ENCODE assay signal across 9 cellular contexts in the genomic region with DNA sequence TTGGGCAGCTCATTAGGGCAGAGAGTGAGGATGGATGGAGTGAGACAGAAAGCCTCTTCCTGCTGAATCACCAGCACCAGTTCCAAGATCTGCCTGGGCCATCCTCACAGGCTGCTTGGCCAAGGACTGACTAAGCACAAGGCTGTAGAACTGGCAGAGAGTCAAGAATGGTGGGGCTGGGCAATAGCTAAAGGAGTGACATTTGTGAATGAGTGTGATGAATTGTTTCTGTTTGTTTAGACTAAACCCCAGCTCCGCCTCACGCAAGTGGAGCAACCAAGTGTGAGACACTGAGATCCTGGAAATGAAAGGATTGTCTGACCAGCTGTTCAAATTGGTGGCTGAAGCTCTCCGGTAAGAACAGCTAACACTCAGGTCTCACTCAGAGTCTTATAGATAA. TPM values are rescaled to one million over a fixed set of nuclear protein-coding genes. Genes with fewer than 3 reads are reported as not detected.
DNase-seq lines count a peak whose midpoint lies in the region; ATAC-seq and TF ChIP-seq lines count a peak whose summit lies in the region.
"Had no signal": no experiment of that assay in that cellular context is flagged by ENCODE, and none has a peak within 500 bp of the region (broad histone marks: within the 10 kb centered on the region; RNA-seq: fewer than 3 reads in every experiment).

No MANE protein-coding gene starts in this region.

- no peaks in the 10 kb centered on the region for H3K36me3 Mint-ChIP-seq in MCF 10A (ENCODE audit: insufficient read depth, unreplicated experiment)
- H3K36me3 Mint-ChIP-seq in activated CD8-positive, alpha-beta memory T cell treated with anti-CD3 and anti-CD28 coated beads, Interleukin-2, amount 10 ng/mL, durations not matched to agents 7 days and 5 days: no peaks in the 10 kb centered on the region

- no peaks in the 10 kb centered on the region for H3K9me3 Mint-ChIP-seq in MCF 10A (ENCODE audit: unreplicated experiment)
- H3K9me3 Mint-ChIP-seq in activated CD8-positive, alpha-beta memory T cell treated with anti-CD3 and anti-CD28 coated beads, Interleukin-2, amount 10 ng/mL, durations not matched to agents 7 days and 5 days (ENCODE audit: low read depth): no peaks in the 10 kb centered on the region

- H3K27ac Mint-ChIP-seq in MCF 10A (ENCODE audit: low read depth, unreplicated experiment): peak overlapping the region; percentile 52
- H3K27ac Mint-ChIP-seq in activated CD8-positive, alpha-beta memory T cell treated with anti-CD3 and anti-CD28 coated beads, Interleukin-2, amount 10 ng/mL, durations not matched to agents 7 days and 5 days: no peak overlapping the region

- no peak overlapping the region for H3K4me3 ChIP-seq in AG09309 (ENCODE audit: control insufficient read depth, low read depth, low read length)

- peak overlapping the region; percentile 10 for H3K4me3 Mint-ChIP-seq in MCF 10A (ENCODE audit: unreplicated experiment)
- H3K4me3 Mint-ChIP-seq in activated CD8-positive, alpha-beta memory T cell treated with anti-CD3 and anti-CD28 coated beads, Interleukin-2, amount 10 ng/mL, durations not matched to agents 7 days and 5 days: no peak overlapping the region

- H3K27me3 Mint-ChIP-seq in MCF 10A (ENCODE audit: insufficient read depth, unreplicated experiment): no peaks in the 10 kb centered on the region
- H3K27me3 Mint-ChIP-seq in activated CD8-positive, alpha-beta memory T cell treated with anti-CD3 and anti-CD28 coated beads, Interleukin-2, amount 10 ng/mL, durations not matched to agents 7 days and 5 days: no peaks in the 10 kb centered on the region

- DNase-seq in AG09309 (ENCODE audit: low read depth) (peak; percentile 100), NCI-H2029 (lab: John Stamatoyannopoulos, UW) (peak; percentile 57), MCF 10A (ENCODE audit: unreplicated experiment) (peak; percentile 100), left kidney (ENCODE audit: low read depth, low spot score) (peak; percentile 65)
- no peak for DNase-seq in effector CD4-positive, alpha-beta T cell
- no peak for DNase-seq in activated CD8-positive, alpha-beta memory T cell treated with anti-CD3 and anti-CD28 coated beads, Interleukin-2, amount 10 ng/mL, durations not matched to agents 7 days and 5 days

- CTCF ChIA-PET in MCF 10A (lab: Yijun Ruan, JAX): interaction anchor here (0.6 to 1.7 kb wide), 8 partner anchors 11 to 738 kb away, joined by 3 to 10 read pairs (median 4); no protein-coding TSS in a partner anchor
- CTCF ChIA-PET in activated CD8-positive, alpha-beta memory T cell treated with anti-CD3 and anti-CD28 coated beads, Interleukin-2, amount 10 ng/mL, durations not matched to agents 7 days and 5 days (lab: Charles Lee): no interaction called here

- TF ChIP-seq CTCF in AG09309 (IDR thresholded peaks at IDR 0.05; ENCODE audit: control insufficient read depth, insufficient read depth, low read depth, low read length, missing control alignments): no peak
- no peak for TF ChIP-seq CTCF in MCF 10A (IDR thresholded peaks at IDR 0.05; ENCODE audit: unreplicated experiment)

- ATAC-seq in GM21528 (IDR thresholded peaks at IDR 0.05; ENCODE audit: low FRiP score, unreplicated experiment) (no peak), HG03571 (IDR thresholded peaks at IDR 0.05; ENCODE audit: unreplicated experiment) (no peak)
- no peak for ATAC-seq in activated CD8-positive, alpha-beta memory T cell treated with anti-CD3 and anti-CD28 coated beads, Interleukin-2, amount 10 ng/mL, durations not matched to agents 7 days and 5 days

- no TSS peak for BruUV-seq in MCF 10A (replicated peaks; lab: Mats Ljungman, UMichigan)

- intact Hi-C loops in MCF 10A (cut with micrococcal nuclease): loop anchor here (2.0 kb wide), 1 partner anchor 45 kb away; no protein-coding TSS in a partner anchor

- peaks cover 20% of the 10 kb centered on the region for H3K4me1 Mint-ChIP-seq in MCF 10A (ENCODE audit: insufficient read depth, unreplicated experiment)
- H3K4me1 Mint-ChIP-seq in activated CD8-positive, alpha-beta memory T cell treated with anti-CD3 and anti-CD28 coated beads, Interleukin-2, amount 10 ng/mL, durations not matched to agents 7 days and 5 days: no peaks in the 10 kb centered on the region

- POLR2A ChIA-PET in MCF 10A (lab: Yijun Ruan, JAX): interaction anchor here (0.6 to 1.5 kb wide), 4 partner anchors 10 to 27 kb away, joined by 3 to 4 read pairs (median 3); no protein-coding TSS in a partner anchor

RNA-seq across cellular contexts. Expression of a gene that starts 38.6 kb away (rescaled TPM):
- not detected in 2 replicates for total RNA-seq in MCF 10A (2022)
- total RNA-seq in activated CD8-positive, alpha-beta memory T cell treated with anti-CD3 and anti-CD28 coated beads, Interleukin-2, amount 10 ng/mL, durations not matched to agents 7 days and 5 days: not detected

RNA-seq across cellular contexts. Expression of a gene that starts 44.8 kb away (rescaled TPM):
- total RNA-seq in MCF 10A (2022): not detected in 2 replicates
- not detected for total RNA-seq in activated CD8-positive, alpha-beta memory T cell treated with anti-CD3 and anti-CD28 coated beads, Interleukin-2, amount 10 ng/mL, durations not matched to agents 7 days and 5 days
- total RNA-seq: T-helper 1 cell treated with Interleukin-12 subunit alpha and Interleukin-12 subunit beta and Interleukin-4 antibody, amounts not matched to agents 30 ng/mL and 1 ng/mL, for 36 hours had no signal

Comparison
In these comparisons a context has a peak if more than half of its experiments do, and no peak if none do; other contexts are left out.
1. DNase-seq: peak in AG09309 (single experiment), NCI-H2029 (single experiment), MCF 10A (single experiment) and left kidney (single experiment); none in effector CD4-positive, alpha-beta T cell (single experiment) and activated CD8-positive, alpha-beta memory T cell treated with anti-CD3 and anti-CD28 coated beads, Interleukin-2, amount 10 ng/mL, durations not matched to agents 7 days and 5 days (single experiment).